In the genomic region with DNA sequence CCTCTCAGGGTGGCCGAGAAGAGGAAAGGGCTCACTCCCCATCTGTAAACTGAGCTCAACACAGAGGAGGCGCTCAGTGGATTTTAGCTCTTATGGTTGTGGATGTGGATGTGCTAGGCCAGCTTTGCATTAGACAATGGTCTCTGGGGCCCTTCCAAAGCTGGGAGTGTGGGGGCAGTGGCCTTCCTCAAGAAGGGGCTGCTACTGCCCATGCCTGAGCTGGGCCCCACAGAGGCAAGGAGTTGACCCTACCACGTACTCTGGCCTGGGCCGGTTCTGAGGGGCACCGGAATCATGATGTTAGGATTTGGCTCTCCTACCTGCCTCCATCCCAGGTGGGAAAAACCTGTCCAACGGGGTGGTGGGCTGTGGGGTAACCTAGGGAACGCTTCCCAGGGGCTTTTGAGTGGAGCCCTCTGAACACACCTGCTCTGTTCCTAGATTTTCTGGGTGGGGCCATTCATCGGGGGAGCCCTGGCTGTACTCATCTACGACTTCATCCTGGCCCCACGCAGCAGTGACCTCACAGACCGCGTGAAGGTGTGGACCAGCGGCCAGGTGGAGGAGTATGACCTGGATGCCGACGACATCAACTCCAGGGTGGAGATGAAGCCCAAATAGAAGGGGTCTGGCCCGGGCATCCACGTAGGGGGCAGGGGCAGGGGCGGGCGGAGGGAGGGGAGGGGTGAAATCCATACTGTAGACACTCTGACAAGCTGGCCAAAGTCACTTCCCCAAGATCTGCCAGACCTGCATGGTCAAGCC, we compare ENCODE assay signal across 11 cellular contexts. TPM values are rescaled to one million over a fixed set of nuclear protein-coding genes. Genes with fewer than 3 reads are reported as not detected.
DNase-seq lines count a peak whose midpoint lies in the region; ATAC-seq and TF ChIP-seq lines count a peak whose summit lies in the region.
"Had no signal": no experiment of that assay in that cellular context is flagged by ENCODE, and none has a peak within 500 bp of the region (broad histone marks: within the 10 kb centered on the region; RNA-seq: fewer than 3 reads in every experiment).

No MANE protein-coding gene starts in this region.

- no peak overlapping the region for H4K91ac ChIP-seq in mesenchymal stem cell (ENCODE audit: low read length)

- no peak overlapping the region for H3K14ac ChIP-seq in mesenchymal stem cell (ENCODE audit: low read length in 2 of 2)

- intact Hi-C loops in colonic mucosa (cut with DNase I), result no loop called here

- H3K4me1 ChIP-seq in colonic mucosa (no peaks in the 10 kb centered on the region), mesenchymal stem cell (ENCODE audit: control insufficient read depth, insufficient read depth, low read depth, low read length) (peaks cover 32% of the 10 kb centered on the region), tibial nerve (peaks cover 0 to 34% (median 2%) of the 10 kb centered on the region in 4 donors)

- H3K9me3 ChIP-seq in colonic mucosa, result no peaks in the 10 kb centered on the region
- peaks cover 10% of the 10 kb centered on the region for H3K9me3 ChIP-seq in mesenchymal stem cell (ENCODE audit: control insufficient read depth, low read length)
- peaks cover 0 to 12% (median 0%) of the 10 kb centered on the region in 4 donors for H3K9me3 ChIP-seq in tibial nerve
- no peaks in the 10 kb centered on the region for H3K9me3 ChIP-seq in MG63

- TF ChIP-seq POLR2A in tibial nerve (IDR thresholded peaks at IDR 0.05), result no peak

- TF ChIP-seq CTCF in colonic mucosa (IDR thresholded peaks at IDR 0.05) (no peak), tibial nerve (IDR thresholded peaks at IDR 0.05) (no peak)

- H4K8ac ChIP-seq in mesenchymal stem cell (ENCODE audit: low read length), result no peak overlapping the region

- TF ChIP-seq EP300 in tibial nerve (IDR thresholded peaks at IDR 0.05), result no peak

- no peak overlapping the region for H2AFZ ChIP-seq in mesenchymal stem cell (ENCODE audit: low read depth, low read length)
- H2AFZ ChIP-seq: GM23248 had no signal

- H2BK120ac ChIP-seq in mesenchymal stem cell (ENCODE audit: low read depth, low read length), result no peak overlapping the region

- no peak overlapping the region for H3K9ac ChIP-seq in colonic mucosa (ENCODE audit: low read depth in 2 of 2, low read length in 2 of 2)
- no peak overlapping the region for H3K9ac ChIP-seq in mesenchymal stem cell (ENCODE audit: low read length)
- H3K9ac ChIP-seq: GM23248 had no signal

- no peak overlapping the region for H3K18ac ChIP-seq in mesenchymal stem cell (ENCODE audit: low read depth in 1 of 2, low read length in 2 of 2)

- peak overlapping the region; percentile 26 for H2AK5ac ChIP-seq in mesenchymal stem cell (ENCODE audit: low read length, severe bottlenecking)

- H3K4ac ChIP-seq in mesenchymal stem cell (ENCODE audit: low read depth in 1 of 2, low read length in 2 of 2), result no peak overlapping the region

- no peak overlapping the region for H2BK5ac ChIP-seq in mesenchymal stem cell (ENCODE audit: low read depth, low read length, poor library complexity, severe bottlenecking)

- H3K23ac ChIP-seq in mesenchymal stem cell (ENCODE audit: low read length in 2 of 2), result no peak overlapping the region

- H3K4me3 ChIP-seq in colonic mucosa, result no peak overlapping the region
- no peak overlapping the region for H3K4me3 ChIP-seq in mesenchymal stem cell (ENCODE audit: insufficient read depth in 1 of 2, low read depth in 1 of 2, low read length in 2 of 2)
- H3K4me3 ChIP-seq in tibial nerve, result no peak overlapping the region
- H3K4me3 ChIP-seq in MG63, result no peak overlapping the region
- H3K4me3 ChIP-seq: GM23248 had no signal

- no peak overlapping the region for H2BK15ac ChIP-seq in mesenchymal stem cell (ENCODE audit: low read depth, poor library complexity, severe bottlenecking)

- no peaks in the 10 kb centered on the region for H3K27me3 ChIP-seq in colonic mucosa
- no peaks in the 10 kb centered on the region for H3K27me3 ChIP-seq in mesenchymal stem cell (ENCODE audit: control insufficient read depth in 1 of 2, insufficient read depth in 1 of 2, low read length in 2 of 2)
- H3K27me3 ChIP-seq in tibial nerve, result no peaks in the 10 kb centered on the region
- no peaks in the 10 kb centered on the region for H3K27me3 ChIP-seq in MG63

- 95% methylated on average over 15 of the region's 19 CpGs for WGBS in mesenchymal stem cell
- WGBS in tibial nerve, 2 donors, result 91 to 93% methylated on average over 19 of the region's 19 CpGs

- no peak overlapping the region for H3K27ac ChIP-seq in colonic mucosa
- no peak overlapping the region for H3K27ac ChIP-seq in mesenchymal stem cell (ENCODE audit: low read length, poor library complexity, severe bottlenecking)
- no peak overlapping the region for H3K27ac ChIP-seq in tibial nerve
- H3K27ac ChIP-seq: GM23248 had no signal

- DNase-seq in activated effector memory CD4-positive, alpha-beta T cell treated with anti-CD3 and anti-CD28 coated beads, Interleukin-2, amount 50 U/mL, for 16 hours, result peak; percentile 46
- no peak for DNase-seq in activated effector memory CD4-positive, alpha-beta T cell treated with Interleukin-2 at 50 U/mL for 16 hours
- peak; percentile 16 for DNase-seq in colonic mucosa
- DNase-seq in mesenchymal stem cell, result no peak
- peak; percentile 3 for DNase-seq in tibial nerve (ENCODE audit: low spot score in 2 of 2)
- DNase-seq in MG63, result no peak
- DNase-seq in SW480 (ENCODE audit: low spot score), result no peak
- DNase-seq: activated CD4-positive, alpha-beta T cell treated with anti-CD3 and anti-CD28 coated beads, Interleukin-2, amount 10 ng/mL, durations not matched to agents 24 days and 14 days; GM23248; SW 1271 had no signal

- H3K4me2 ChIP-seq in mesenchymal stem cell (ENCODE audit: low read length, poor library complexity, severe bottlenecking), result no peak overlapping the region

- ATAC-seq in HG03565 (IDR thresholded peaks at IDR 0.05; ENCODE audit: unreplicated experiment), result no peak

- H3K79me1 ChIP-seq in mesenchymal stem cell (replicated peaks; ENCODE audit: low read length, poor library complexity, severe bottlenecking), result no peaks in the 10 kb centered on the region

- no peaks in the 10 kb centered on the region for H3K36me3 ChIP-seq in colonic mucosa
- H3K36me3 ChIP-seq in mesenchymal stem cell (ENCODE audit: control insufficient read depth in 1 of 2, insufficient read depth in 2 of 2, low read depth in 1 of 2, low read length in 2 of 2), result peaks cover 13 to 43% of the 10 kb centered on the region in 2 experiments
- H3K36me3 ChIP-seq in tibial nerve, result peaks cover 0 to 49% (median 0%) of the 10 kb centered on the region in 3 donors
- H3K36me3 ChIP-seq in MG63, result no peaks in the 10 kb centered on the region

- H2BK12ac ChIP-seq in mesenchymal stem cell (ENCODE audit: low read length in 2 of 2), result no peak overlapping the region

RNA-seq across cellular contexts. Expression of gene AQP1, which starts 11.5 kb away (rescaled TPM):
- total RNA-seq in colonic mucosa, result 10 to 100 TPM; 33.9 to 47.4 TPM
- polyA plus RNA-seq in mesenchymal stem cell (2013, experiment 1 of 2), result 1.0 TPM
- 0.86 TPM for polyA plus RNA-seq in mesenchymal stem cell (2013, experiment 2 of 2)
- 100 to 1,000 TPM; 352 to 818 (median 624) TPM for total RNA-seq in tibial nerve
- not detected in 2 replicates for total RNA-seq in MG63 (2014; rRNA removed; shearing (Covaris generic); ENCODE audit: low replicate concordance)
- total RNA-seq: activated CD4-positive, alpha-beta T cell treated with anti-CD3 and anti-CD28 coated beads, Interleukin-2, amount 10 ng/mL, durations not matched to agents 24 days and 14 days had no signal

RNA-seq across cellular contexts. Expression of gene GHRHR, which starts 40.6 kb away (rescaled TPM):
- total RNA-seq in colonic mucosa (not detected), tibial nerve (not detected)
- not detected for polyA plus RNA-seq in mesenchymal stem cell (2013, experiment 1 of 2)
- not detected for polyA plus RNA-seq in mesenchymal stem cell (2013, experiment 2 of 2)
- total RNA-seq in MG63 (2014; rRNA removed; shearing (Covaris generic); ENCODE audit: low replicate concordance), result not detected in 2 replicates
- total RNA-seq: activated CD4-positive, alpha-beta T cell treated with anti-CD3 and anti-CD28 coated beads, Interleukin-2, amount 10 ng/mL, durations not matched to agents 24 days and 14 days; GM23248 had no signal
- polyA plus RNA-seq: GM23248 had no signal

Comparison
In these comparisons a context has a peak if more than half of its experiments do, and no peak if none do; other contexts are left out.
1. DNase-seq: peak in activated effector memory CD4-positive, alpha-beta T cell treated with anti-CD3 and anti-CD28 coated beads, Interleukin-2, amount 50 U/mL, for 16 hours (single experiment), colonic mucosa (single experiment) and tibial nerve (2 of 2); none in activated effector memory CD4-positive, alpha-beta T cell treated with Interleukin-2 at 50 U/mL for 16 hours (single experiment), mesenchymal stem cell (single experiment), MG63 (single experiment) and SW480 (single experiment).
2. RNA of gene AQP1, which starts 11.5 kb away (total RNA-seq): 352 to 818 TPM in tibial nerve and 33.9 to 47.4 TPM in colonic mucosa; not detected in MG63; every median in the first group is over 10 times any median in the second.